ENCODE assay signal across 22 cellular contexts in the genomic region with DNA sequence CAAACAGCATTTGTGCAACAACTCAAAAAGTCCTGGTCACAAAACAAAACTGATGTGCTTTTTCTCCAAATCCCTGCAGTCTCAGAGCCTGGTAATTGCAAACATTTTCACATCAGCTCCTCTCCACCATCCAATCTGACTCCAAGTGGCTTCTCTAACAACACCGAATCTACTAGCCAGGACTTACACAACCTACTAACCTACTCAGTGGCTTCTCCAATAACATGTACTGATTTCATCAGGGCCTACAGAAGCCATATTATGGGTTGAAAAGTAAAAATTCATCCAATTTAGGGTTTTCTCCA.
DNase-seq lines count a peak whose midpoint lies in the region; ATAC-seq, FAIRE-seq and TF ChIP-seq lines count a peak whose summit lies in the region.
"Had no signal": no experiment of that assay in that cellular context is flagged by ENCODE, and none has a peak within 500 bp of the region (broad histone marks: within the 10 kb centered on the region; RNA-seq: fewer than 3 reads in every experiment).

No MANE protein-coding gene starts in this region.

- H3K4me3 Mint-ChIP-seq in astrocyte (ENCODE audit: unreplicated experiment) (no peak overlapping the region), T-cell (no peak overlapping the region)
- H3K4me3 Mint-ChIP-seq: activated naive CD4-positive, alpha-beta T cell treated with anti-CD3 and anti-CD28 coated beads, Interleukin-2, amount 50 U/mL, for 24 hours; CD14-positive monocyte had no signal

- DNase-seq in AG04450 (ENCODE audit: low read depth, low spot score) (no peak), astrocyte (ENCODE audit: low read depth) (no peak), NAMALWA (ENCODE audit: low spot score) (no peak), SK-N-DZ (ENCODE audit: low spot score) (no peak), T-cell (no peak)
- DNase-seq: colonic mucosa; gastrocnemius medialis; GF-D8; midbrain; NCI-H1417 treated with DMSO at 0.1 percent for 48 hours; NCI-H2171 treated with DMSO at 0.1 percent for 48 hours; right cardiac atrium; stimulated activated naive CD4-positive, alpha-beta T cell; upper lobe of left lung had no signal

- H3K4me2 ChIP-seq in astrocyte (ENCODE audit: low read length), result peak overlapping the region; percentile 73
- H3K4me2 ChIP-seq: A549 had no signal

- TF ChIP-seq POLR2A in gastroesophageal sphincter (IDR thresholded peaks at IDR 0.05), result no peak

- H3K9me3 ChIP-seq in AG04450 (ENCODE audit: control insufficient read depth, insufficient read depth, low read length) (no peaks in the 10 kb centered on the region), astrocyte (ENCODE audit: insufficient read depth, low read depth, low read length) (no peaks in the 10 kb centered on the region), gastroesophageal sphincter (no peaks in the 10 kb centered on the region)
- H3K9me3 ChIP-seq: A549, colonic mucosa, gastrocnemius medialis, upper lobe of left lung had no signal

- no peaks in the 10 kb centered on the region for H3K27me3 ChIP-seq in AG04450 (ENCODE audit: control insufficient read depth, insufficient read depth, low read length)
- peaks cover 5% of the 10 kb centered on the region for H3K27me3 ChIP-seq in astrocyte (ENCODE audit: insufficient read depth, low read length)
- H3K27me3 ChIP-seq in gastroesophageal sphincter, result no peaks in the 10 kb centered on the region
- H3K27me3 ChIP-seq in rectal smooth muscle tissue (ENCODE audit: control insufficient read depth, insufficient read depth, low read length), result no peaks in the 10 kb centered on the region
- H3K27me3 ChIP-seq: colonic mucosa, gastrocnemius medialis, upper lobe of left lung had no signal

- ATAC-seq in gastroesophageal sphincter (no peak), HG03432 (IDR thresholded peaks at IDR 0.05; ENCODE audit: unreplicated experiment) (no peak), T-cell (replicated peaks in 1 of 4) (no peak)
- ATAC-seq: A549, gastrocnemius medialis had no signal

- H3K4me1 ChIP-seq in astrocyte (ENCODE audit: insufficient read depth, low read length) (peaks cover 26% of the 10 kb centered on the region), gastroesophageal sphincter (peaks cover 9 to 83% (median 25%) of the 10 kb centered on the region in 3 donors), rectal smooth muscle tissue (ENCODE audit: control insufficient read depth, insufficient read depth, low read length) (peaks cover 19% of the 10 kb centered on the region)
- H3K4me1 ChIP-seq: A549, colonic mucosa, gastrocnemius medialis had no signal

- H3K9me3 Mint-ChIP-seq in astrocyte (ENCODE audit: unreplicated experiment) (peaks cover 6% of the 10 kb centered on the region), T-cell (no peaks in the 10 kb centered on the region)
- H3K9me3 Mint-ChIP-seq: activated naive CD4-positive, alpha-beta T cell treated with anti-CD3 and anti-CD28 coated beads, Interleukin-2, amount 50 U/mL, for 24 hours; CD14-positive monocyte had no signal

- no peak for TF ChIP-seq EP300 in gastroesophageal sphincter (IDR thresholded peaks at IDR 0.05)

- H3K9ac ChIP-seq in astrocyte (ENCODE audit: low read length) (peak overlapping the region; percentile 72), rectal smooth muscle tissue (ENCODE audit: low read length) (no peak overlapping the region)

- H3K79me2 ChIP-seq in astrocyte (ENCODE audit: insufficient read depth, low read length), result no peaks in the 10 kb centered on the region

- peaks cover 4% of the 10 kb centered on the region for H3K36me3 Mint-ChIP-seq in astrocyte (ENCODE audit: low read depth, unreplicated experiment)
- no peaks in the 10 kb centered on the region for H3K36me3 Mint-ChIP-seq in T-cell
- H3K36me3 Mint-ChIP-seq: activated naive CD4-positive, alpha-beta T cell treated with anti-CD3 and anti-CD28 coated beads, Interleukin-2, amount 50 U/mL, for 24 hours had no signal

- POLR2A ChIA-PET in AG04450 (lab: Yijun Ruan, JAX), result interaction anchor here (2.2 kb wide), 1 partner anchor 16 kb away, joined by 12 read pairs; no protein-coding TSS in a partner anchor
- POLR2A ChIA-PET in T-cell (lab: Charles Lee), result no interaction called here

- TF ChIP-seq CTCF in AG04450 (IDR thresholded peaks at IDR 0.05; ENCODE audit: low read depth, low read length) (no peak), astrocyte (IDR thresholded peaks at IDR 0.05; ENCODE audit: insufficient read depth, low read depth, low read length) (no peak), gastroesophageal sphincter (IDR thresholded peaks at IDR 0.05) (no peak)

- H3K4me3 ChIP-seq in AG04450 (ENCODE audit: low read depth, low read length) (no peak overlapping the region), astrocyte (ENCODE audit: insufficient read depth, low read depth, low read length) (no peak overlapping the region), gastroesophageal sphincter (no peak overlapping the region), rectal smooth muscle tissue (ENCODE audit: low read length) (no peak overlapping the region)
- H3K4me3 ChIP-seq: A549, colonic mucosa, gastrocnemius medialis, upper lobe of left lung had no signal

- 18 to 50% methylated on average over 1 of the region's 1 CpG for WGBS in gastroesophageal sphincter (ENCODE audit: low coverage in 1 of 2), 2 donors

- CTCF ChIA-PET in AG04450 (lab: Charles Lee) (no interaction called here), T-cell (lab: Charles Lee) (no interaction called here)

- no peak for FAIRE-seq in astrocyte (lab: Jason Lieb, UNC)
- FAIRE-seq: A549, endometrium, RCC 7860 had no signal

- no peak overlapping the region for H2AFZ ChIP-seq in astrocyte (ENCODE audit: low read depth, low read length)

- H3K27me3 Mint-ChIP-seq in astrocyte (ENCODE audit: low read depth, unreplicated experiment), result peaks cover 19% of the 10 kb centered on the region
- H3K27me3 Mint-ChIP-seq in T-cell, result peaks cover 1 to 15% of the 10 kb centered on the region in 2 donors

- no peaks in the 10 kb centered on the region for H4K20me1 ChIP-seq in astrocyte (ENCODE audit: insufficient read depth, low read length)

- H3K27ac Mint-ChIP-seq in astrocyte (ENCODE audit: unreplicated experiment) (no peak overlapping the region), T-cell (no peak overlapping the region)
- H3K27ac Mint-ChIP-seq: activated naive CD4-positive, alpha-beta T cell treated with anti-CD3 and anti-CD28 coated beads, Interleukin-2, amount 50 U/mL, for 24 hours; CD14-positive monocyte had no signal

- peak overlapping the region; percentile 71 for H3K27ac ChIP-seq in AG04450 (ENCODE audit: low read depth, low read length)
- peak overlapping the region; percentile 92 for H3K27ac ChIP-seq in astrocyte (ENCODE audit: low read depth, low read length)
- peak overlapping the region in 3 of 4 donors; percentile 80 to 82 (median 82) for H3K27ac ChIP-seq in gastroesophageal sphincter
- peak overlapping the region; percentile 77 for H3K27ac ChIP-seq in rectal smooth muscle tissue (ENCODE audit: low read depth, low read length)
- H3K27ac ChIP-seq: A549, colonic mucosa, gastrocnemius medialis had no signal

- H3K4me1 Mint-ChIP-seq in astrocyte (ENCODE audit: low read depth, unreplicated experiment) (peaks cover 7% of the 10 kb centered on the region), T-cell (no peaks in the 10 kb centered on the region)
- H3K4me1 Mint-ChIP-seq: activated naive CD4-positive, alpha-beta T cell treated with anti-CD3 and anti-CD28 coated beads, Interleukin-2, amount 50 U/mL, for 24 hours had no signal

- H3K36me3 ChIP-seq in astrocyte (ENCODE audit: insufficient read depth, low read length) (no peaks in the 10 kb centered on the region), gastroesophageal sphincter (no peaks in the 10 kb centered on the region), rectal smooth muscle tissue (ENCODE audit: control insufficient read depth, insufficient read depth, low read length) (no peaks in the 10 kb centered on the region)
- H3K36me3 ChIP-seq: colonic mucosa, gastrocnemius medialis, upper lobe of left lung had no signal
